20 cellular contexts compared by ENCODE assay signal in genomic region chr1:48285525-48285924, GRCh38.
"Had no signal": no experiment of that assay in that cellular context is flagged by ENCODE, and none has a peak within 500 bp of the region (broad histone marks: within the 10 kb centered on the region; RNA-seq: fewer than 3 reads in every experiment).

No MANE protein-coding gene starts in this region.

- H3K9me3 ChIP-seq: colonic mucosa, esophagus squamous epithelium, ovary, right atrium auricular region, suprapubic skin, thyroid gland, uterus had no signal

- H3K9ac ChIP-seq: neural progenitor cell had no signal

- H3K27ac ChIP-seq: colonic mucosa, esophagus squamous epithelium, neural progenitor cell, ovary, right atrium auricular region, suprapubic skin, thyroid gland, uterus had no signal

- DNase-seq: colonic mucosa; dermis blood vessel endothelial cell; esophagus squamous epithelium; foreskin fibroblast; immature natural killer cell; left cardiac atrium; nucleus accumbens; ovary; stimulated activated CD4-positive, alpha-beta T cell treated with anti-CD3 and anti-CD28 coated beads, Interleukin-2, amount 100 ng/mL, for 48 hours; stimulated activated naive CD8-positive, alpha-beta T cell treated with anti-CD3 and anti-CD28 coated beads, Interleukin-15, Interleukin-2, amounts not matched to agents 100 U/mL and 50 U/mL, for 24 hours; uterus had no signal

- H3K4me1 ChIP-seq: colonic mucosa, esophagus squamous epithelium, neural progenitor cell, right atrium auricular region, suprapubic skin, uterus had no signal

- H3K36me3 Mint-ChIP-seq: immature natural killer cell; natural killer cell treated with Interleukin-12 subunit alpha and Interleukin-12 subunit beta and Interleukin-15 and Interleukin-18, amount 100 ng/mL, for 72 hours had no signal

- H3K36me3 ChIP-seq: colonic mucosa, esophagus squamous epithelium, neural progenitor cell, ovary, right atrium auricular region, suprapubic skin, thyroid gland, uterus had no signal

- H3K4me3 Mint-ChIP-seq: immature natural killer cell; memory B cell; mesothelial cell of epicardium; natural killer cell treated with Interleukin-12 subunit alpha and Interleukin-12 subunit beta and Interleukin-15 and Interleukin-18, amount 100 ng/mL, for 72 hours; neural progenitor cell; type B pancreatic cell had no signal

- H3K27ac Mint-ChIP-seq: immature natural killer cell; memory B cell; mesothelial cell of epicardium; natural killer cell treated with Interleukin-12 subunit alpha and Interleukin-12 subunit beta and Interleukin-15 and Interleukin-18, amount 100 ng/mL, for 72 hours; neural progenitor cell; type B pancreatic cell had no signal

- H2AFZ ChIP-seq: neural progenitor cell had no signal

- H3K27me3 ChIP-seq: colonic mucosa, esophagus squamous epithelium, neural progenitor cell, ovary, right atrium auricular region, suprapubic skin, thyroid gland, uterus had no signal

- H3K4me3 ChIP-seq: colonic mucosa, esophagus squamous epithelium, neural progenitor cell, ovary, right atrium auricular region, smooth muscle cell, suprapubic skin, thyroid gland, uterus had no signal

- H3K27me3 Mint-ChIP-seq: type B pancreatic cell had no signal

- ATAC-seq: left cardiac atrium; natural killer cell treated with Interleukin-12 subunit alpha and Interleukin-12 subunit beta and Interleukin-15 and Interleukin-18, amount 100 ng/mL, for 72 hours; stimulated activated naive CD8-positive, alpha-beta T cell treated with anti-CD3 and anti-CD28 coated beads, Interleukin-15, Interleukin-2, amounts not matched to agents 100 U/mL and 50 U/mL, for 24 hours had no signal

- H3K4me2 ChIP-seq: neural progenitor cell, smooth muscle cell had no signal

- H3K4me1 Mint-ChIP-seq: immature natural killer cell, memory B cell, mesothelial cell of epicardium, neural progenitor cell had no signal
